In the genomic region with DNA sequence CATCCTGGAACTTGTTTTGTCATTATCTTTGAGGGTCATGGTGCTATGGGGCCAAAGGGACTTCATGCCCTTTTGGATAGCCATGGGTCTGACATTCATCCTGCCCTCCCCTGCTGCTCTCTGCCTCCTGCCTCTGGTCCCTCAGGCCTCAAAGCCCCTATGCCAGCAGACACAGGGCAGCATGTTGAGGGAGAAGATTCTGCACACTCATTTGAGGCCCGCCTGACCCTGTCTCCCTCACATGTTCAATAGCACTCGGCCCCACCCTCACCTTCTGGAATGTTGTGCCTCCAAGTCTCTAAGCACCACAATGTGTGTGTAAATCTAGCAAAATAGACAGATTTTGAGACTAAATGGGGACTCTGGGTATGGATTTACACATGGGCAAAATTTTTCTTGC, we compare ENCODE assay signal across 2 cellular contexts.
TF ChIP-seq lines count a peak whose summit lies in the region.

No MANE protein-coding gene starts in this region.

TF ChIP-seq in IMR-90, 13 proteins besides CTCF, POLR2A, EP300 and RAD21:
- TF ChIP-seq BHLHE40 (IDR thresholded peaks at IDR 0.05; ENCODE audit: low read depth, low read length): no peak
- TF ChIP-seq FOS (IDR thresholded peaks at IDR 0.05; ENCODE audit: low read depth, low read length): no peak
- no peak for TF ChIP-seq SMC3 (IDR thresholded peaks at IDR 0.05; ENCODE audit: low read depth, low read length)
- TF ChIP-seq MAFK (IDR thresholded peaks at IDR 0.05; ENCODE audit: low read depth, low read length): no peak
- TF ChIP-seq CEBPB (IDR thresholded peaks at IDR 0.05; ENCODE audit: low read depth, low read length): no peak
- no peak for TF ChIP-seq MAZ (IDR thresholded peaks at IDR 0.05; ENCODE audit: borderline replicate concordance, low read depth, low read length)
- TF ChIP-seq RCOR1 (IDR thresholded peaks at IDR 0.05; ENCODE audit: insufficient replicate concordance, low read length): no peak
- TF ChIP-seq, protein P1, sequence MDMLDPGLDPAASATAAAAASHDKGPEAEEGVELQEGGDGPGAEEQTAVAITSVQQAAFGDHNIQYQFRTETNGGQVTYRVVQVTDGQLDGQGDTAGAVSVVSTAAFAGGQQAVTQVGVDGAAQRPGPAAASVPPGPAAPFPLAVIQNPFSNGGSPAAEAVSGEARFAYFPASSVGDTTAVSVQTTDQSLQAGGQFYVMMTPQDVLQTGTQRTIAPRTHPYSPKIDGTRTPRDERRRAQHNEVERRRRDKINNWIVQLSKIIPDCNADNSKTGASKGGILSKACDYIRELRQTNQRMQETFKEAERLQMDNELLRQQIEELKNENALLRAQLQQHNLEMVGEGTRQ (IDR thresholded peaks at IDR 0.05; ENCODE audit: low read depth, low read length): no peak

TF ChIP-seq in K562, 482 proteins besides CTCF, POLR2A, EP300 and RAD21:
- TF ChIP-seq KLF1 (tag; IDR thresholded peaks at IDR 0.05) (0 out of 2 replicates have a peak, but pooled peaks have one; percentile 18), ZEB2 (IDR thresholded peaks at IDR 0.05) (no peak)
